ENCODE assay signal across 8 cellular contexts in genomic region chr4:1899149-1900086, GRCh38. TPM values are rescaled to one million over a fixed set of nuclear protein-coding genes. Genes with fewer than 3 reads are reported as not detected.
DNase-seq lines count a peak whose midpoint lies in the region; ATAC-seq lines count a peak whose summit lies in the region.

No MANE protein-coding gene starts in this region.

- no peak overlapping the region for H3K9ac ChIP-seq in mesendoderm (ENCODE audit: low read length)

- no peak overlapping the region for H3K4me3 ChIP-seq in mesendoderm (ENCODE audit: low read length)

- no peak overlapping the region for H3K27ac ChIP-seq in mesendoderm (ENCODE audit: low read depth, low read length)

- H3K27ac Mint-ChIP-seq in activated CD8-positive, alpha-beta T cell treated with anti-CD3 and anti-CD28 coated beads, Interleukin-2, amount 10 ng/mL, durations not matched to agents 7 days and 5 days: peak overlapping the region; percentile 79

- no peak overlapping the region for H4K5ac ChIP-seq in mesendoderm (ENCODE audit: low read length)

- no peak overlapping the region for H2BK5ac ChIP-seq in mesendoderm (ENCODE audit: low read length)

- no peak overlapping the region for H3K23ac ChIP-seq in mesendoderm (ENCODE audit: low read length)

- DNase-seq in AML-193 (lab: John Stamatoyannopoulos, UW) (peak; percentile 60 to 62), NCI-H82 treated with DMSO at 0.1 percent for 48 hours (lab: John Stamatoyannopoulos, UW; ENCODE audit: unreplicated experiment) (peak; percentile 51), mesendoderm (peak; percentile 86)
- peak; percentile 85 for DNase-seq in activated CD8-positive, alpha-beta T cell treated with anti-CD3 and anti-CD28 coated beads, Interleukin-2, amount 10 ng/mL, durations not matched to agents 7 days and 5 days
- DNase-seq in effector CD8-positive, alpha-beta T cell (lab: John Stamatoyannopoulos, UW): peak; percentile 49
- peak; percentile 42 to 49 for DNase-seq in stimulated activated CD8-positive, alpha-beta memory T cell treated with anti-CD3 and anti-CD28 coated beads, Interleukin-15, amount 100 ng/mL, for 48 hours (ENCODE audit: low read depth in 2 of 2)

- H3K4me2 ChIP-seq in mesendoderm (ENCODE audit: low read length): no peak overlapping the region

- no peak overlapping the region for H3K4ac ChIP-seq in mesendoderm (ENCODE audit: low read depth, low read length)

- H3K27me3 ChIP-seq in mesendoderm (ENCODE audit: insufficient read depth, low read length, poor library complexity): no peaks in the 10 kb centered on the region

- H3K27me3 Mint-ChIP-seq in activated CD8-positive, alpha-beta T cell treated with anti-CD3 and anti-CD28 coated beads, Interleukin-2, amount 10 ng/mL, durations not matched to agents 7 days and 5 days (ENCODE audit: low read depth): no peaks in the 10 kb centered on the region

- H3K36me3 Mint-ChIP-seq in activated CD8-positive, alpha-beta T cell treated with anti-CD3 and anti-CD28 coated beads, Interleukin-2, amount 10 ng/mL, durations not matched to agents 7 days and 5 days (ENCODE audit: low read depth): peaks cover 79% of the 10 kb centered on the region

- CTCF ChIA-PET in activated CD8-positive, alpha-beta T cell treated with anti-CD3 and anti-CD28 coated beads, Interleukin-2, amount 10 ng/mL, durations not matched to agents 7 days and 5 days (lab: Charles Lee): interaction anchor here (0.7 to 4.7 kb wide), 32 partner anchors 10 to 210 kb away, joined by 3 to 64 read pairs (median 5); partner anchors contain the start of gene LETM1

- POLR2A ChIA-PET in activated CD8-positive, alpha-beta T cell treated with anti-CD3 and anti-CD28 coated beads, Interleukin-2, amount 10 ng/mL, durations not matched to agents 7 days and 5 days (lab: Charles Lee): interaction anchor here (0.6 to 2.3 kb wide), 5 partner anchors 8 to 327 kb away, joined by 3 to 14 read pairs (median 5); partner anchors contain the start of gene NSD2

- H2AK5ac ChIP-seq in mesendoderm (ENCODE audit: low read length): no peak overlapping the region

- H4K8ac ChIP-seq in mesendoderm (ENCODE audit: low read depth, low read length): no peak overlapping the region

- no peak overlapping the region for H3K4me3 Mint-ChIP-seq in activated CD8-positive, alpha-beta T cell treated with anti-CD3 and anti-CD28 coated beads, Interleukin-2, amount 10 ng/mL, durations not matched to agents 7 days and 5 days

- H3K4me1 ChIP-seq in mesendoderm (ENCODE audit: control insufficient read depth, low read depth, low read length): no peaks in the 10 kb centered on the region

- H3K36me3 ChIP-seq in mesendoderm (ENCODE audit: control insufficient read depth, insufficient read depth, low read length): peaks cover 8% of the 10 kb centered on the region

- no peaks in the 10 kb centered on the region for H3K9me3 Mint-ChIP-seq in activated CD8-positive, alpha-beta T cell treated with anti-CD3 and anti-CD28 coated beads, Interleukin-2, amount 10 ng/mL, durations not matched to agents 7 days and 5 days (ENCODE audit: insufficient read depth)

- H2BK120ac ChIP-seq in mesendoderm (ENCODE audit: low read depth, low read length): no peak overlapping the region

- peaks cover 20% of the 10 kb centered on the region for H3K79me2 ChIP-seq in mesendoderm (ENCODE audit: control insufficient read depth, insufficient read depth, low read length)

- WGBS in mesendoderm (ENCODE audit: extremely low coverage, insufficient coverage, low lambda C conversion rate): no CpG with 5 or more reads among the region's 15 CpGs

- H3K18ac ChIP-seq in mesendoderm (ENCODE audit: low read length): no peak overlapping the region

- peak; percentile 71 for ATAC-seq in GM19025 (IDR thresholded peaks at IDR 0.05; ENCODE audit: low read depth, unreplicated experiment)
- ATAC-seq in HG03520 (IDR thresholded peaks at IDR 0.05; ENCODE audit: unreplicated experiment): peak; percentile 77
- ATAC-seq in activated CD8-positive, alpha-beta T cell treated with anti-CD3 and anti-CD28 coated beads, Interleukin-2, amount 10 ng/mL, durations not matched to agents 7 days and 5 days: peak; percentile 94

- H3K79me1 ChIP-seq in mesendoderm (ENCODE audit: low read length): peaks cover 30% of the 10 kb centered on the region

- no peak overlapping the region for H2BK15ac ChIP-seq in mesendoderm (replicated peaks; ENCODE audit: low read depth)

- peaks cover 72% of the 10 kb centered on the region for H3K4me1 Mint-ChIP-seq in activated CD8-positive, alpha-beta T cell treated with anti-CD3 and anti-CD28 coated beads, Interleukin-2, amount 10 ng/mL, durations not matched to agents 7 days and 5 days (ENCODE audit: low read depth)

- H3K56ac ChIP-seq in mesendoderm (ENCODE audit: low read length): no peak overlapping the region

RNA-seq across cellular contexts. Expression of gene NSD2, which starts 28.2 kb away (rescaled TPM):
- 100 to 1,000 TPM; 287 to 290 TPM for total RNA-seq in activated CD8-positive, alpha-beta T cell treated with anti-CD3 and anti-CD28 coated beads, Interleukin-2, amount 10 ng/mL, durations not matched to agents 7 days and 5 days
- polyA plus RNA-seq in mesendoderm (2013, experiment 1 of 2): 41.7 TPM
- 43.9 TPM for polyA plus RNA-seq in mesendoderm (2013, experiment 2 of 2)

RNA-seq across cellular contexts. Expression of gene LETM1, which starts 43.5 kb away (rescaled TPM):
- total RNA-seq in activated CD8-positive, alpha-beta T cell treated with anti-CD3 and anti-CD28 coated beads, Interleukin-2, amount 10 ng/mL, durations not matched to agents 7 days and 5 days: 10 to 100 TPM; 56.6 to 58.9 TPM
- polyA plus RNA-seq in mesendoderm (2013, experiment 1 of 2): 21.4 TPM
- polyA plus RNA-seq in mesendoderm (2013, experiment 2 of 2): 21.8 TPM
